Comparison of ENCODE assay signal across 1 cellular context in genomic region chr20:58219342-58219700, GRCh38.
TF ChIP-seq lines count a peak whose summit lies in the region.

No MANE protein-coding gene starts in this region.

TF ChIP-seq in IMR-90, 13 proteins besides CTCF, POLR2A, EP300 and RAD21 (continued from another document):
- 0 out of 2 replicates have a peak, but pooled peaks have one; percentile 9 for TF ChIP-seq BHLHE40 (IDR thresholded peaks at IDR 0.05; ENCODE audit: low read depth, low read length)
